25 cellular contexts compared by ENCODE assay signal in the genomic region with DNA sequence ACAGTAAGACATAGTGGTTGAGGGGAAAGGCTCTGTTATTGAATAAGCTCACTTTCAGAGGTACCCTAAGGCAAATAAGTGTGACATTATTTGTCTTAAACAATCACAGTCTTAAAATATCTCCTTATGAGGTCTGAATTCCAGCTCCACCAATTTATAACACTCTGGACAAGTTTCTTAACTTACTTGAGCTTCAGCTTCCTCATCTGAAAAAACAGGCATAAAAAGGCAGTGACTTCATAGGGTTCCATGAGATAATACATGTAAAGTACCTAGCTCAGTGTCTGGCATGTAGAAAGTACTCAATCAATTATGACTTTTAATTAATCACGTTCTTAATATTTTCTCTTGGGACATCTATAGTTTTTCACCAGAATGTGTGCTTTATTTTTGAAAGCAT.
DNase-seq lines count a peak whose midpoint lies in the region; ATAC-seq and TF ChIP-seq lines count a peak whose summit lies in the region.
"Had no signal": no experiment of that assay in that cellular context is flagged by ENCODE, and none has a peak within 500 bp of the region (broad histone marks: within the 10 kb centered on the region; RNA-seq: fewer than 3 reads in every experiment).

No MANE protein-coding gene starts in this region.

- H3K27me3 ChIP-seq in colonic mucosa = no peaks in the 10 kb centered on the region
- H3K27me3 ChIP-seq: BE2C, BLaER1 had no signal

- no peaks in the 10 kb centered on the region for H3K36me3 Mint-ChIP-seq in osteocyte (ENCODE audit: unreplicated experiment)

- DNase-seq in colonic mucosa (no peak), left colon (no peak), osteocyte (ENCODE audit: extremely low spot score, unreplicated experiment) (no peak), amygdala (lab: John Stamatoyannopoulos, UW) (no peak), GM19238 (ENCODE audit: insufficient read length, low spot score) (no peak), kidney glomerular epithelial cell (lab: John Stamatoyannopoulos, UW) (no peak), HuH-7.5 (ENCODE audit: low spot score) (no peak)
- DNase-seq: 8988T; ACHN; BE2C; C1 segment of cervical spinal cord; CD4-positive, alpha-beta memory T cell; CD4-positive, CD25-positive, alpha-beta regulatory T cell; CD8-positive, alpha-beta memory T cell; COR-L47; DMS 273 treated with DMSO at 0.1 percent for 48 hours; DMS153; DMS53; DMS79; DND-41; EL; GDM1 had no signal

- H3K4me3 Mint-ChIP-seq in osteocyte (ENCODE audit: unreplicated experiment) = no peak overlapping the region
- H3K4me3 Mint-ChIP-seq: CD14-positive monocyte; CD4-positive, alpha-beta memory T cell; CD4-positive, CD25-positive, alpha-beta regulatory T cell; CD8-positive, alpha-beta memory T cell had no signal

- H3K9me3 Mint-ChIP-seq in osteocyte (ENCODE audit: unreplicated experiment) = peaks cover 4% of the 10 kb centered on the region

- ATAC-seq in left colon = peak; percentile 63
- ATAC-seq: GM12878 had no signal

- no peaks in the 10 kb centered on the region for H3K9me3 ChIP-seq in colonic mucosa
- H3K9me3 ChIP-seq: BE2C had no signal

- no peak overlapping the region for H3K4me3 ChIP-seq in colonic mucosa
- H3K4me3 ChIP-seq: BLaER1, GM12878 had no signal

- H3K4me1 ChIP-seq in colonic mucosa = no peaks in the 10 kb centered on the region
- H3K4me1 ChIP-seq: BLaER1 had no signal

- peaks cover 21% of the 10 kb centered on the region for H3K4me1 Mint-ChIP-seq in osteocyte (ENCODE audit: unreplicated experiment)
- H3K4me1 Mint-ChIP-seq: CD14-positive monocyte had no signal

- no peaks in the 10 kb centered on the region for H3K27me3 Mint-ChIP-seq in osteocyte (ENCODE audit: unreplicated experiment)
- H3K27me3 Mint-ChIP-seq: CD4-positive, alpha-beta memory T cell; CD4-positive, CD25-positive, alpha-beta regulatory T cell; CD8-positive, alpha-beta memory T cell had no signal

- TF ChIP-seq CTCF in colonic mucosa (IDR thresholded peaks at IDR 0.05) = no peak
- no peak for TF ChIP-seq CTCF in osteocyte (IDR thresholded peaks at IDR 0.05)

- H3K9ac ChIP-seq in colonic mucosa (ENCODE audit: low read depth in 2 of 2, low read length in 2 of 2) = no peak overlapping the region
- H3K9ac ChIP-seq: BLaER1 had no signal

- H3K27ac ChIP-seq in colonic mucosa = peak overlapping the region; percentile 43
- H3K27ac ChIP-seq: BLaER1 had no signal

- H3K27ac Mint-ChIP-seq in osteocyte (ENCODE audit: unreplicated experiment) = peak overlapping the region; percentile 39
- H3K27ac Mint-ChIP-seq: CD14-positive monocyte; CD4-positive, alpha-beta memory T cell had no signal

- no peaks in the 10 kb centered on the region for H3K36me3 ChIP-seq in colonic mucosa
- H3K36me3 ChIP-seq: BE2C had no signal

- intact Hi-C loops in colonic mucosa (cut with DNase I) (no loop called here), left colon (cut with DNase I, micrococcal nuclease) (no loop called here)
